ENCODE assay signal across 8 cellular contexts in genomic region chr1:154937051-154937987, GRCh38. TPM values are rescaled to one million over a fixed set of nuclear protein-coding genes. Genes with fewer than 3 reads are reported as not detected.
DNase-seq lines count a peak whose midpoint lies in the region; ATAC-seq, FAIRE-seq and TF ChIP-seq lines count a peak whose summit lies in the region.

No MANE protein-coding gene starts in this region.

- WGBS in HepG2 (ENCODE audit: low lambda C conversion rate) = 2% methylated on average over 35 of the region's 38 CpGs

- H3K4me3 ChIP-seq in BLaER1 (peak overlapping the region; percentile 76), coronary artery (peak overlapping the region; percentile 78), HepG2 (replicated peaks in 1 of 3; ENCODE audit: insufficient read depth in 1 of 3, low read depth in 2 of 3, low read length in 3 of 3) (peak overlapping the region; percentile 57 to 77 (median 69))

- in situ Hi-C loops in HepG2 (cut with HindIII; ENCODE audit: extremely low pct_ligation_motif_present, low pct_unique_long_range_greater_than_20kb) = no loop called here

- peak; percentile 77 for DNase-seq in GM19238 (ENCODE audit: insufficient read length, low spot score)
- peak; percentile 86 for DNase-seq in NCI-H510A (lab: John Stamatoyannopoulos, UW)
- peak; percentile 80 to 84 for DNase-seq in activated CD4-positive, alpha-beta T cell treated with anti-CD3 and anti-CD28 coated beads for 24 hours (ENCODE audit: low read depth in 2 of 2)
- peak; percentile 95 for DNase-seq in coronary artery (ENCODE audit: low spot score)
- DNase-seq in HepG2 (ENCODE audit: low spot score) = peak; percentile 75
- DNase-seq in stimulated activated CD4-positive, alpha-beta T cell treated with anti-CD3 and anti-CD28 coated beads, Interleukin-2, amount 100 ng/mL, for 48 hours = peak; percentile 79 to 82

- H3K79me2 ChIP-seq in HepG2 (ENCODE audit: insufficient read depth, low read length) = no peaks in the 10 kb centered on the region

- H3K9me3 ChIP-seq in BLaER1 (no peaks in the 10 kb centered on the region), HepG2 (ENCODE audit: low read length) (no peaks in the 10 kb centered on the region)

- no peak overlapping the region for H2AFZ ChIP-seq in HepG2 (ENCODE audit: low read length)

- POLR2A ChIA-PET in HepG2 (lab: Yijun Ruan, JAX) = interaction anchor here (1.0 to 2.6 kb wide), 19 partner anchors 8 to 1804 kb away, joined by 3 to 28 read pairs (median 5); partner anchors contain the start of genes EFNA4, MRPL24, PBXIP1 and PYGO2

- H3K9ac ChIP-seq in BLaER1 (peak overlapping the region; percentile 94), HepG2 (ENCODE audit: insufficient read depth, low read depth, low read length) (peak overlapping the region; percentile 95)

- peaks cover 68% of the 10 kb centered on the region for H3K4me1 ChIP-seq in BLaER1
- peaks cover 74% of the 10 kb centered on the region for H3K4me1 ChIP-seq in HepG2 (ENCODE audit: insufficient read depth, low read length)

- peak in 1 of 2 experiments; percentile 51; a peak in 1 of 4 replicates for TF ChIP-seq POLR2A in HepG2 (IDR thresholded peaks at IDR 0.05; ENCODE audit: insufficient read depth in 1 of 2, low read depth in 2 of 2, low read length in 2 of 2)

- TF ChIP-seq CTCF in coronary artery (IDR thresholded peaks at IDR 0.05) = no peak
- peak; percentile 20; the same call in 1 of the 2 replicates for TF ChIP-seq CTCF in HepG2 (CRISPR knock-in tag; IDR thresholded peaks at IDR 0.05)

- peak; percentile 51 for ATAC-seq in HG03439 (IDR thresholded peaks at IDR 0.05; ENCODE audit: unreplicated experiment)
- peak; percentile 48 for ATAC-seq in HepG2

- FAIRE-seq in HepG2 (lab: Jason Lieb, UNC) = no peak

- peak overlapping the region; percentile 88 for H3K4me2 ChIP-seq in BLaER1
- H3K4me2 ChIP-seq in HepG2 (ENCODE audit: low read depth, low read length) = peak overlapping the region; percentile 91

- peaks cover 3% of the 10 kb centered on the region for H3K36me3 ChIP-seq in BLaER1
- no peaks in the 10 kb centered on the region for H3K36me3 ChIP-seq in HepG2 (replicated peaks in 1 of 2; ENCODE audit: control insufficient read depth in 1 of 2, insufficient read depth in 2 of 2, low read length in 2 of 2)

- TSS peak; percentile 97 for BruUV-seq in HepG2 (replicated peaks; lab: Mats Ljungman, UMichigan)

- TF ChIP-seq EP300 in HepG2 (IDR thresholded peaks at IDR 0.05; ENCODE audit: low read depth in 2 of 2, low read length in 2 of 2) (no peak), HepG2 (CRISPR knock-in tag; IDR thresholded peaks at IDR 0.05; ENCODE audit: borderline replicate concordance) (no peak)

- no peak for TF ChIP-seq RAD21 in HepG2 (CRISPR knock-in tag; IDR thresholded peaks at IDR 0.05)

- H3K27me3 ChIP-seq in BLaER1 (no peaks in the 10 kb centered on the region), HepG2 (ENCODE audit: control insufficient read depth in 1 of 2, insufficient read depth in 2 of 2, low read length in 2 of 2) (no peaks in the 10 kb centered on the region)

- H3K27ac ChIP-seq in BLaER1 (peak overlapping the region; percentile 98), coronary artery (peak overlapping the region; percentile 95 to 99), HepG2 (ENCODE audit: extremely low read length, insufficient read depth, low read length) (peak overlapping the region; percentile 99)

- intact Hi-C loops in HepG2 (cut with micrococcal nuclease; ENCODE audit: unreplicated experiment) = loop anchor here (2.0 kb wide), 1 partner anchor 31 kb away; no protein-coding TSS in a partner anchor

- no peaks in the 10 kb centered on the region for H4K20me1 ChIP-seq in BLaER1
- H4K20me1 ChIP-seq in HepG2 (ENCODE audit: insufficient read depth, low read length) = no peaks in the 10 kb centered on the region

- CTCF ChIA-PET in HepG2 (lab: Yijun Ruan, JAX; ENCODE audit: low intra/inter-chr PET ratio, low total read pairs) = interaction anchor here (1.3 kb wide), 1 partner anchor 31 kb away, joined by 6 read pairs; no protein-coding TSS in a partner anchor

RNA-seq across cellular contexts. Expression of gene PMVK, which starts 0.8 kb away (rescaled TPM):
- 3.9 and 7.5 TPM in 2 replicates for total RNA-seq in HepG2 (2016; rRNA removed; fragmentation: Illumina TruSeq; extraction: Trizol)
- total RNA-seq in HepG2 (2016; cell fraction: cytosol; rRNA removed; fragmentation: Illumina TruSeq; extraction: Trizol; ENCODE audit: low read depth) = 2.0 TPM in 2 replicates
- 4.1 and 6.4 TPM in 2 replicates for total RNA-seq in HepG2 (2016; cell fraction: insoluble cytoplasmic fraction; rRNA removed; fragmentation: Illumina TruSeq; extraction: Trizol)
- total RNA-seq in HepG2 (2016; cell fraction: membrane; rRNA removed; fragmentation: Illumina TruSeq; extraction: Trizol) = 4.3 and 4.8 TPM in 2 replicates
- 3.2 and 3.7 TPM in 2 replicates for total RNA-seq in HepG2 (2016; cell fraction: nucleus; rRNA removed; fragmentation: Illumina TruSeq; extraction: Trizol)
- polyA plus RNA-seq in HepG2 (2011; rRNA removed) = 12.6 and 17.4 TPM in 2 replicates
- polyA plus RNA-seq in HepG2 (2011; cell fraction: cytosol; rRNA removed) = 19.0 and 20.6 TPM in 2 replicates
- 3.9 and 6.7 TPM in 2 replicates for polyA plus RNA-seq in HepG2 (2011; cell fraction: nucleus; rRNA removed)
- 15.0 and 16.3 TPM in 2 replicates for polyA plus RNA-seq in HepG2 (2012)
- 8.8 and 9.3 TPM in 2 replicates for polyA plus RNA-seq in HepG2 (2016; cell fraction: cytosol; fragmentation: Illumina TruSeq; extraction: Trizol; ENCODE audit: low read depth)
- polyA plus RNA-seq in HepG2 (2016; cell fraction: insoluble cytoplasmic fraction; fragmentation: Illumina TruSeq; extraction: Trizol; ENCODE audit: low read depth) = 20.0 and 21.9 TPM in 2 replicates
- polyA plus RNA-seq in HepG2 (2016; cell fraction: membrane; fragmentation: Illumina TruSeq; extraction: Trizol; ENCODE audit: low read depth) = 12.0 and 14.8 TPM in 2 replicates
- 10.8 and 11.8 TPM in 2 replicates for polyA plus RNA-seq in HepG2 (2016; cell fraction: nucleus; fragmentation: Illumina TruSeq; extraction: Trizol; ENCODE audit: insufficient read depth, low read depth)
- 8.2 and 17.7 TPM in 2 replicates for polyA minus RNA-seq in HepG2 (2011; rRNA and poly(A)+ RNA removed; ENCODE audit: low replicate concordance)
- polyA minus RNA-seq in HepG2 (2011; cell fraction: cytosol; rRNA and poly(A)+ RNA removed) = 4.5 and 7.3 TPM in 2 replicates
- polyA minus RNA-seq in HepG2 (2011; cell fraction: nucleus; rRNA and poly(A)+ RNA removed) = 2.1 and 4.5 TPM in 2 replicates

RNA-seq across cellular contexts. Expression of gene PBXIP1, which starts 18.6 kb away (rescaled TPM):
- 7.3 and 16.3 TPM in 2 replicates for total RNA-seq in HepG2 (2016; rRNA removed; fragmentation: Illumina TruSeq; extraction: Trizol)
- 2.0 and 2.1 TPM in 2 replicates for total RNA-seq in HepG2 (2016; cell fraction: cytosol; rRNA removed; fragmentation: Illumina TruSeq; extraction: Trizol; ENCODE audit: low read depth)
- 5.9 and 16.8 TPM in 2 replicates for total RNA-seq in HepG2 (2016; cell fraction: insoluble cytoplasmic fraction; rRNA removed; fragmentation: Illumina TruSeq; extraction: Trizol)
- 2.1 and 2.2 TPM in 2 replicates for total RNA-seq in HepG2 (2016; cell fraction: membrane; rRNA removed; fragmentation: Illumina TruSeq; extraction: Trizol)
- 16.4 and 17.3 TPM in 2 replicates for total RNA-seq in HepG2 (2016; cell fraction: nucleus; rRNA removed; fragmentation: Illumina TruSeq; extraction: Trizol)
- polyA plus RNA-seq in HepG2 (2011; rRNA removed) = 31.9 and 40.0 TPM in 2 replicates
- polyA plus RNA-seq in HepG2 (2011; cell fraction: cytosol; rRNA removed) = 30.4 and 31.5 TPM in 2 replicates
- polyA plus RNA-seq in HepG2 (2011; cell fraction: nucleus; rRNA removed) = 31.2 and 36.7 TPM in 2 replicates
- 17.1 and 23.1 TPM in 2 replicates for polyA plus RNA-seq in HepG2 (2012)
- polyA plus RNA-seq in HepG2 (2016; cell fraction: cytosol; fragmentation: Illumina TruSeq; extraction: Trizol; ENCODE audit: low read depth) = 0.68 and 0.86 TPM in 2 replicates
- polyA plus RNA-seq in HepG2 (2016; cell fraction: insoluble cytoplasmic fraction; fragmentation: Illumina TruSeq; extraction: Trizol; ENCODE audit: low read depth) = 5.1 and 5.5 TPM in 2 replicates
- 1.1 and 1.3 TPM in 2 replicates for polyA plus RNA-seq in HepG2 (2016; cell fraction: membrane; fragmentation: Illumina TruSeq; extraction: Trizol; ENCODE audit: low read depth)
- polyA plus RNA-seq in HepG2 (2016; cell fraction: nucleus; fragmentation: Illumina TruSeq; extraction: Trizol; ENCODE audit: insufficient read depth, low read depth) = 22.7 and 24.2 TPM in 2 replicates
- polyA minus RNA-seq in HepG2 (2011; rRNA and poly(A)+ RNA removed; ENCODE audit: low replicate concordance) = 25.2 and 29.8 TPM in 2 replicates
- 12.7 and 15.3 TPM in 2 replicates for polyA minus RNA-seq in HepG2 (2011; cell fraction: cytosol; rRNA and poly(A)+ RNA removed)
- polyA minus RNA-seq in HepG2 (2011; cell fraction: nucleus; rRNA and poly(A)+ RNA removed) = 12.6 and 15.4 TPM in 2 replicates

RNA-seq across cellular contexts. Expression of gene PYGO2, which starts 24.3 kb away (rescaled TPM):
- 20.3 and 21.3 TPM in 2 replicates for total RNA-seq in HepG2 (2016; rRNA removed; fragmentation: Illumina TruSeq; extraction: Trizol)
- 3.2 and 3.5 TPM in 2 replicates for total RNA-seq in HepG2 (2016; cell fraction: cytosol; rRNA removed; fragmentation: Illumina TruSeq; extraction: Trizol; ENCODE audit: low read depth)
- 19.3 and 19.4 TPM in 2 replicates for total RNA-seq in HepG2 (2016; cell fraction: insoluble cytoplasmic fraction; rRNA removed; fragmentation: Illumina TruSeq; extraction: Trizol)
- total RNA-seq in HepG2 (2016; cell fraction: membrane; rRNA removed; fragmentation: Illumina TruSeq; extraction: Trizol) = 14.9 and 16.1 TPM in 2 replicates
- 10.9 and 15.3 TPM in 2 replicates for total RNA-seq in HepG2 (2016; cell fraction: nucleus; rRNA removed; fragmentation: Illumina TruSeq; extraction: Trizol)
- polyA plus RNA-seq in HepG2 (2011; rRNA removed) = 21.8 and 24.3 TPM in 2 replicates
- polyA plus RNA-seq in HepG2 (2011; cell fraction: cytosol; rRNA removed) = 16.5 and 18.4 TPM in 2 replicates
- polyA plus RNA-seq in HepG2 (2011; cell fraction: nucleus; rRNA removed) = 31.3 and 35.1 TPM in 2 replicates
- 16.9 and 18.8 TPM in 2 replicates for polyA plus RNA-seq in HepG2 (2012)
- polyA plus RNA-seq in HepG2 (2016; cell fraction: cytosol; fragmentation: Illumina TruSeq; extraction: Trizol; ENCODE audit: low read depth) = 3.3 TPM in 2 replicates
- 23.0 and 27.3 TPM in 2 replicates for polyA plus RNA-seq in HepG2 (2016; cell fraction: insoluble cytoplasmic fraction; fragmentation: Illumina TruSeq; extraction: Trizol; ENCODE audit: low read depth)
- 11.9 and 12.7 TPM in 2 replicates for polyA plus RNA-seq in HepG2 (2016; cell fraction: membrane; fragmentation: Illumina TruSeq; extraction: Trizol; ENCODE audit: low read depth)
- 25.6 and 27.8 TPM in 2 replicates for polyA plus RNA-seq in HepG2 (2016; cell fraction: nucleus; fragmentation: Illumina TruSeq; extraction: Trizol; ENCODE audit: insufficient read depth, low read depth)
- 20.6 and 39.8 TPM in 2 replicates for polyA minus RNA-seq in HepG2 (2011; rRNA and poly(A)+ RNA removed; ENCODE audit: low replicate concordance)
- 12.1 and 13.1 TPM in 2 replicates for polyA minus RNA-seq in HepG2 (2011; cell fraction: cytosol; rRNA and poly(A)+ RNA removed)
- 11.5 and 15.9 TPM in 2 replicates for polyA minus RNA-seq in HepG2 (2011; cell fraction: nucleus; rRNA and poly(A)+ RNA removed)

RNA-seq across cellular contexts. Expression of gene SHC1, which starts 33.2 kb away (rescaled TPM):
- 52.0 and 55.0 TPM in 2 replicates for total RNA-seq in HepG2 (2016; rRNA removed; fragmentation: Illumina TruSeq; extraction: Trizol)
- 10.4 and 11.4 TPM in 2 replicates for total RNA-seq in HepG2 (2016; cell fraction: cytosol; rRNA removed; fragmentation: Illumina TruSeq; extraction: Trizol; ENCODE audit: low read depth)
- 43.4 and 62.0 TPM in 2 replicates for total RNA-seq in HepG2 (2016; cell fraction: insoluble cytoplasmic fraction; rRNA removed; fragmentation: Illumina TruSeq; extraction: Trizol)
- 32.4 and 34.5 TPM in 2 replicates for total RNA-seq in HepG2 (2016; cell fraction: membrane; rRNA removed; fragmentation: Illumina TruSeq; extraction: Trizol)
- total RNA-seq in HepG2 (2016; cell fraction: nucleus; rRNA removed; fragmentation: Illumina TruSeq; extraction: Trizol) = 38.5 and 42.7 TPM in 2 replicates
- polyA plus RNA-seq in HepG2 (2011; rRNA removed) = 137 and 146 TPM in 2 replicates
- 58.2 and 72.4 TPM in 2 replicates for polyA plus RNA-seq in HepG2 (2011; cell fraction: cytosol; rRNA removed)
- polyA plus RNA-seq in HepG2 (2011; cell fraction: nucleus; rRNA removed) = 261 and 328 TPM in 2 replicates
- polyA plus RNA-seq in HepG2 (2012) = 46.9 and 60.8 TPM in 2 replicates
- polyA plus RNA-seq in HepG2 (2016; cell fraction: cytosol; fragmentation: Illumina TruSeq; extraction: Trizol; ENCODE audit: low read depth) = 13.4 and 13.5 TPM in 2 replicates
- polyA plus RNA-seq in HepG2 (2016; cell fraction: insoluble cytoplasmic fraction; fragmentation: Illumina TruSeq; extraction: Trizol; ENCODE audit: low read depth) = 59.8 and 73.1 TPM in 2 replicates
- polyA plus RNA-seq in HepG2 (2016; cell fraction: membrane; fragmentation: Illumina TruSeq; extraction: Trizol; ENCODE audit: low read depth) = 34.6 and 37.7 TPM in 2 replicates
- 141 and 171 TPM in 2 replicates for polyA plus RNA-seq in HepG2 (2016; cell fraction: nucleus; fragmentation: Illumina TruSeq; extraction: Trizol; ENCODE audit: insufficient read depth, low read depth)
- polyA minus RNA-seq in HepG2 (2011; rRNA and poly(A)+ RNA removed; ENCODE audit: low replicate concordance) = 119 and 193 TPM in 2 replicates
- polyA minus RNA-seq in HepG2 (2011; cell fraction: cytosol; rRNA and poly(A)+ RNA removed) = 49.8 and 52.4 TPM in 2 replicates
- polyA minus RNA-seq in HepG2 (2011; cell fraction: nucleus; rRNA and poly(A)+ RNA removed) = 37.5 and 41.5 TPM in 2 replicates

RNA-seq across cellular contexts. Expression of gene CKS1B, which starts 37.2 kb away (rescaled TPM):
- total RNA-seq in HepG2 (2016; rRNA removed; fragmentation: Illumina TruSeq; extraction: Trizol) = 217 and 268 TPM in 2 replicates
- 95.8 and 111 TPM in 2 replicates for total RNA-seq in HepG2 (2016; cell fraction: cytosol; rRNA removed; fragmentation: Illumina TruSeq; extraction: Trizol; ENCODE audit: low read depth)
- 219 and 283 TPM in 2 replicates for total RNA-seq in HepG2 (2016; cell fraction: insoluble cytoplasmic fraction; rRNA removed; fragmentation: Illumina TruSeq; extraction: Trizol)
- 160 and 171 TPM in 2 replicates for total RNA-seq in HepG2 (2016; cell fraction: membrane; rRNA removed; fragmentation: Illumina TruSeq; extraction: Trizol)
- total RNA-seq in HepG2 (2016; cell fraction: nucleus; rRNA removed; fragmentation: Illumina TruSeq; extraction: Trizol) = 75.7 and 82.8 TPM in 2 replicates
- polyA plus RNA-seq in HepG2 (2011; rRNA removed) = 122 and 222 TPM in 2 replicates
- polyA plus RNA-seq in HepG2 (2011; cell fraction: cytosol; rRNA removed) = 141 and 184 TPM in 2 replicates
- polyA plus RNA-seq in HepG2 (2011; cell fraction: nucleus; rRNA removed) = 54.7 and 67.5 TPM in 2 replicates
- polyA plus RNA-seq in HepG2 (2012) = 103 and 128 TPM in 2 replicates
- 98.3 and 114 TPM in 2 replicates for polyA plus RNA-seq in HepG2 (2016; cell fraction: cytosol; fragmentation: Illumina TruSeq; extraction: Trizol; ENCODE audit: low read depth)
- polyA plus RNA-seq in HepG2 (2016; cell fraction: insoluble cytoplasmic fraction; fragmentation: Illumina TruSeq; extraction: Trizol; ENCODE audit: low read depth) = 306 and 328 TPM in 2 replicates
- 149 and 155 TPM in 2 replicates for polyA plus RNA-seq in HepG2 (2016; cell fraction: membrane; fragmentation: Illumina TruSeq; extraction: Trizol; ENCODE audit: low read depth)
- 139 and 158 TPM in 2 replicates for polyA plus RNA-seq in HepG2 (2016; cell fraction: nucleus; fragmentation: Illumina TruSeq; extraction: Trizol; ENCODE audit: insufficient read depth, low read depth)
- polyA minus RNA-seq in HepG2 (2011; rRNA and poly(A)+ RNA removed; ENCODE audit: low replicate concordance) = 89.2 and 369 TPM in 2 replicates
- 31.4 and 39.6 TPM in 2 replicates for polyA minus RNA-seq in HepG2 (2011; cell fraction: cytosol; rRNA and poly(A)+ RNA removed)
- 20.0 and 31.2 TPM in 2 replicates for polyA minus RNA-seq in HepG2 (2011; cell fraction: nucleus; rRNA and poly(A)+ RNA removed)

Comparison
In these comparisons a context has a peak if more than half of its experiments do, and no peak if none do; other contexts are left out.
1. Peak in every context shown above with its lines: DNase-seq, ATAC-seq, H3K4me3 ChIP-seq and H3K27ac ChIP-seq.